In genomic region chr2:226775032-226775509, GRCh38 we compare ENCODE assay signal across 21 cellular contexts. TPM values are rescaled to one million over a fixed set of nuclear protein-coding genes. Genes with fewer than 3 reads are reported as not detected.
DNase-seq lines count a peak whose midpoint lies in the region; ATAC-seq, FAIRE-seq and TF ChIP-seq lines count a peak whose summit lies in the region.
"Had no signal": no experiment of that assay in that cellular context is flagged by ENCODE, and none has a peak within 500 bp of the region (broad histone marks: within the 10 kb centered on the region; RNA-seq: fewer than 3 reads in every experiment).

No MANE protein-coding gene starts in this region.

- 93 to 97% methylated on average over 3 of the region's 3 CpGs for WGBS in endodermal cell (ENCODE audit: insufficient coverage in 1 of 2, insufficient read length in 1 of 2), 2 experiments

- CTCF ChIA-PET in HCT116 (lab: Charles Lee), result no interaction called here

- no peak overlapping the region for H2AFZ ChIP-seq in HCT116 (ENCODE audit: low read depth, low read length, poor library complexity, severe bottlenecking)
- H2AFZ ChIP-seq: GM23338 had no signal

- H3K27me3 Mint-ChIP-seq in endodermal cell (ENCODE audit: insufficient read depth), result peaks cover 2% of the 10 kb centered on the region
- H3K27me3 Mint-ChIP-seq in T-helper 2 cell treated with Interferon-gamma antibody and Interleukin-4, amounts not matched to agents 5 μg/mL and 100 μg/mL, for 36 hours (ENCODE audit: low read depth), result peaks cover 50% of the 10 kb centered on the region
- H3K27me3 Mint-ChIP-seq: CD4-positive, alpha-beta T cell had no signal

- H3K27ac Mint-ChIP-seq in endodermal cell, result no peak overlapping the region
- no peak overlapping the region for H3K27ac Mint-ChIP-seq in T-helper 2 cell treated with Interferon-gamma antibody and Interleukin-4, amounts not matched to agents 5 μg/mL and 100 μg/mL, for 36 hours
- H3K27ac Mint-ChIP-seq: CD4-positive, alpha-beta T cell; GM23338 had no signal

- peaks cover 46% of the 10 kb centered on the region for H3K36me3 Mint-ChIP-seq in endodermal cell (ENCODE audit: low read depth)
- peaks cover 11% of the 10 kb centered on the region for H3K36me3 Mint-ChIP-seq in T-helper 2 cell treated with Interferon-gamma antibody and Interleukin-4, amounts not matched to agents 5 μg/mL and 100 μg/mL, for 36 hours (ENCODE audit: low read depth)

- peaks cover 42% of the 10 kb centered on the region for H3K9me3 Mint-ChIP-seq in endodermal cell
- H3K9me3 Mint-ChIP-seq in T-helper 2 cell treated with Interferon-gamma antibody and Interleukin-4, amounts not matched to agents 5 μg/mL and 100 μg/mL, for 36 hours, result peaks cover 14% of the 10 kb centered on the region

- H3K4me3 ChIP-seq in HCT116 (replicated peaks in 1 of 2; ENCODE audit: low read depth in 1 of 2, low read length in 2 of 2) (no peak overlapping the region), endodermal cell (ENCODE audit: low read length) (peak overlapping the region; percentile 4), gastrocnemius medialis (no peak overlapping the region)
- H3K4me3 ChIP-seq: GM23338 had no signal

- no TSS peak for BruUV-seq in HCT116 (replicated peaks; lab: Mats Ljungman, UMichigan)

- RAD21 ChIA-PET in HCT116 (lab: Charles Lee; ENCODE audit: low non-redundant PET in 1 of 2, low total read pairs in 2 of 2, uncharacterized antibody in 2 of 2, unreplicated experiment in 2 of 2), result no interaction called here

- H3K9me3 ChIP-seq in HCT116 (ENCODE audit: control insufficient read depth in 1 of 2, insufficient read depth in 1 of 2, low read depth in 1 of 2, low read length in 2 of 2) (no peaks in the 10 kb centered on the region), endodermal cell (ENCODE audit: control insufficient read depth, low read length) (peaks cover 31% of the 10 kb centered on the region), gastrocnemius medialis (no peaks in the 10 kb centered on the region)
- H3K9me3 ChIP-seq: BE2C had no signal

- H3K4me1 Mint-ChIP-seq in endodermal cell, result peaks cover 25% of the 10 kb centered on the region
- peaks cover 26% of the 10 kb centered on the region for H3K4me1 Mint-ChIP-seq in T-helper 2 cell treated with Interferon-gamma antibody and Interleukin-4, amounts not matched to agents 5 μg/mL and 100 μg/mL, for 36 hours (ENCODE audit: low read depth)

- peak overlapping the region; percentile 76; the same call in 1 of the 2 replicates for H3K27ac ChIP-seq in HCT116 (ENCODE audit: low read depth, low read length)
- H3K27ac ChIP-seq in endodermal cell (ENCODE audit: low read depth, low read length), result no peak overlapping the region
- peak overlapping the region; percentile 82 to 91 (median 83) for H3K27ac ChIP-seq in gastrocnemius medialis
- H3K27ac ChIP-seq: C4-2B, HL-60 had no signal

- ATAC-seq in HCT116 (no peak), gastrocnemius medialis (no peak), HG03457 (IDR thresholded peaks at IDR 0.05; ENCODE audit: unreplicated experiment) (no peak)
- ATAC-seq: GM23338 had no signal

- TF ChIP-seq POLR2A in HCT116 (IDR thresholded peaks at IDR 0.05; ENCODE audit: borderline replicate concordance, extremely low read depth, insufficient read depth, insufficient read length) (no peak), gastrocnemius medialis (IDR thresholded peaks at IDR 0.05) (no peak)

- FAIRE-seq in HTR-8/SVneo (lab: Jason Lieb, UNC), result peak; percentile 46
- FAIRE-seq: A204.1, D721Med, G401.6, GM12891 had no signal

- H3K36me3 ChIP-seq in HCT116 (ENCODE audit: control insufficient read depth in 1 of 2, insufficient read depth in 2 of 2, low read length in 2 of 2) (peaks cover 0 to 45% of the 10 kb centered on the region in 2 experiments; a peak in 3 of 4 replicates), endodermal cell (ENCODE audit: control insufficient read depth, insufficient read depth, low read length) (peaks cover 8% of the 10 kb centered on the region), gastrocnemius medialis (no peaks in the 10 kb centered on the region)
- H3K36me3 ChIP-seq: BE2C had no signal

- peaks cover 99% of the 10 kb centered on the region for H3K79me2 ChIP-seq in HCT116 (ENCODE audit: insufficient read depth, low read length)

- H3K27me3 ChIP-seq in HCT116 (ENCODE audit: insufficient read depth, low read length) (no peaks in the 10 kb centered on the region), endodermal cell (ENCODE audit: control insufficient read depth, insufficient read depth, low read length, poor library complexity, severe bottlenecking) (no peaks in the 10 kb centered on the region), gastrocnemius medialis (no peaks in the 10 kb centered on the region)
- H3K27me3 ChIP-seq: BE2C had no signal

- in situ Hi-C loops in gastrocnemius medialis (cut with MboI; ENCODE audit: low sequenced_read_pairs in 4 of 4), result loop anchor here in 3 of 4 donors (10.0 to 25.0 kb wide), 2 partner anchors 100 to 113 kb away; no protein-coding TSS in a partner anchor

- TF ChIP-seq CTCF in HCT116 (IDR thresholded peaks at IDR 0.05 in 2 of 3, conservative IDR thresholded peaks at IDR 0.05 in 1 of 3; ENCODE audit: borderline replicate concordance in 1 of 3, insufficient read depth in 1 of 3, low read depth in 2 of 3, low read length in 2 of 3), result no peak
- TF ChIP-seq CTCF in endodermal cell (conservative IDR thresholded peaks at IDR 0.05), result no peak
- TF ChIP-seq CTCF in gastrocnemius medialis (IDR thresholded peaks at IDR 0.05 in 4 of 5, conservative IDR thresholded peaks at IDR 0.05 in 1 of 5), result no peak

- H3K9me2 ChIP-seq in HCT116 (ENCODE audit: insufficient read depth), result no peaks in the 10 kb centered on the region

- H4K20me1 ChIP-seq in HCT116 (ENCODE audit: insufficient read depth), result no peaks in the 10 kb centered on the region

- H3K4me3 Mint-ChIP-seq in endodermal cell, result no peak overlapping the region
- no peak overlapping the region for H3K4me3 Mint-ChIP-seq in T-helper 2 cell treated with Interferon-gamma antibody and Interleukin-4, amounts not matched to agents 5 μg/mL and 100 μg/mL, for 36 hours
- H3K4me3 Mint-ChIP-seq: CD4-positive, alpha-beta T cell; GM23338 had no signal

- intact Hi-C loops in HCT116 (cut with micrococcal nuclease), result no loop called here
- intact Hi-C loops in gastrocnemius medialis (cut with DNase I; ENCODE audit: low total_unique reads), result no loop called here

- no peak for TF ChIP-seq RAD21 in HCT116 (IDR thresholded peaks at IDR 0.05; ENCODE audit: low read depth)

- H3K4me1 ChIP-seq in HCT116 (ENCODE audit: control insufficient read depth in 1 of 2, insufficient read depth in 2 of 2, low read length in 2 of 2) (peaks cover 39 to 42% of the 10 kb centered on the region in 2 experiments), endodermal cell (ENCODE audit: control insufficient read depth, insufficient read depth, low read length) (no peaks in the 10 kb centered on the region), gastrocnemius medialis (peaks cover 61 to 68% of the 10 kb centered on the region in 2 donors)
- H3K4me1 ChIP-seq: BE2C had no signal

- POLR2A ChIA-PET in HCT116 (lab: Charles Lee), result no interaction called here

- no peak for DNase-seq in HCT116 (ENCODE audit: low read depth, low spot score)
- DNase-seq in HTR-8/SVneo (ENCODE audit: insufficient read length, low spot score), result no peak
- no peak for DNase-seq in endodermal cell
- DNase-seq in gastrocnemius medialis, result no peak
- DNase-seq in cerebellar cortex (ENCODE audit: low spot score), result no peak
- DNase-seq in NOMO-1 (lab: John Stamatoyannopoulos, UW; ENCODE audit: unreplicated experiment in 2 of 2), result no peak
- no peak for DNase-seq in T-helper 2 cell treated with Interferon-gamma antibody and Interleukin-4, amounts not matched to agents 5 μg/mL and 100 μg/mL, for 36 hours (ENCODE audit: low spot score)
- DNase-seq: ACHN; BE2C; Caco-2; CD4-positive, alpha-beta T cell; H7; KG1 had no signal

- H3K9ac ChIP-seq in HCT116 (ENCODE audit: low read length) (no peak overlapping the region), endodermal cell (ENCODE audit: extremely low read depth, low read length, poor library complexity, severe bottlenecking) (no peak overlapping the region)

- H3K4me2 ChIP-seq in HCT116 (ENCODE audit: low read length), result no peak overlapping the region
- H3K4me2 ChIP-seq: GM23338 had no signal

TF ChIP-seq in HCT116, 20 proteins besides CTCF, POLR2A, EP300 and RAD21 (continues in another document):
- TF ChIP-seq CBX3 (IDR thresholded peaks at IDR 0.05; ENCODE audit: low read depth), result no peak
- TF ChIP-seq ZNF274 (IDR thresholded peaks at IDR 0.05; ENCODE audit: low read depth, low read length), result no peak
- no peak for TF ChIP-seq EGR1 (IDR thresholded peaks at IDR 0.05; ENCODE audit: low read depth)
- no peak for TF ChIP-seq CEBPB (IDR thresholded peaks at IDR 0.05; ENCODE audit: low read depth)
- TF ChIP-seq POLR2AphosphoS5 (IDR thresholded peaks at IDR 0.05; ENCODE audit: low read depth, low read length), result no peak
- TF ChIP-seq REST (IDR thresholded peaks at IDR 0.05; ENCODE audit: low read depth), result no peak
- TF ChIP-seq EZH2 (IDR thresholded peaks at IDR 0.05), result no peak

RNA-seq across cellular contexts. Expression of gene IRS1, which starts 24.5 kb away (rescaled TPM):
- 88.8 TPM for total RNA-seq in HCT116 (2021; ENCODE audit: unreplicated experiment)
- polyA plus RNA-seq in HCT116 (2012), result 39.4 and 44.1 TPM in 2 replicates
- 10 to 100 TPM; 16.2 to 16.6 TPM for total RNA-seq in endodermal cell
- polyA plus RNA-seq in endodermal cell (2013, experiment 1 of 2), result 17.0 TPM
- polyA plus RNA-seq in endodermal cell (2013, experiment 2 of 2), result 15.8 TPM
- 10 to 100 TPM in 1 of 4 donors, 1 to 10 TPM in 3; 2.2 to 71.1 (median 6.3) TPM for total RNA-seq in gastrocnemius medialis
